Comparison of ENCODE assay signal across 16 cellular contexts in genomic region chr16:58265480-58266052, GRCh38. TPM values are rescaled to one million over a fixed set of nuclear protein-coding genes. Genes with fewer than 3 reads are reported as not detected.
A peak's percentile ranks its signal among the peaks of the same experiment; 100 is the strongest.
DNase-seq lines count a peak whose midpoint lies in the region; ATAC-seq, FAIRE-seq and TF ChIP-seq lines count a peak whose summit lies in the region.
"Had no signal": no experiment of that assay in that cellular context is flagged by ENCODE, and none has a peak within 500 bp of the region (broad histone marks: within the 10 kb centered on the region; RNA-seq: fewer than 3 reads in every experiment).

No MANE protein-coding gene starts in this region.

- FAIRE-seq in small intestine (lab: Jason Lieb, UNC), result no peak

- peak in 73 of 76 experiments; percentile 18 to 93 (median 74) for DNase-seq in HUDEP-2 (lab: John Stamatoyannopoulos, UW; ENCODE audit: unreplicated experiment in 76 of 76)
- no peak for DNase-seq in T-helper 17 cell
- no peak for DNase-seq in foreskin keratinocyte
- DNase-seq in small intestine, result peak; percentile 10
- no peak for DNase-seq in medulla oblongata (ENCODE audit: extremely low spot score)
- DNase-seq in activated T-cell treated with anti-CD3 and anti-CD28 coated beads, Interleukin-2, amount 50 U/mL, for 24 hours, result no peak
- DNase-seq in coronary artery (ENCODE audit: low spot score), result no peak
- DNase-seq in CD1c-positive myeloid dendritic cell (ENCODE audit: extremely low spot score), result no peak
- DNase-seq: NCI-H2227 treated with DMSO at 0.1 percent for 48 hours, tibial artery had no signal

- no peaks in the 10 kb centered on the region for H3K36me3 ChIP-seq in small intestine (ENCODE audit: control insufficient read depth in 2 of 2, insufficient read depth in 2 of 2, low read length in 2 of 2)
- H3K36me3 ChIP-seq: adrenal gland had no signal

- H3K4me3 ChIP-seq in small intestine (ENCODE audit: low read depth in 1 of 2, low read length in 2 of 2) (no peak overlapping the region), coronary artery (no peak overlapping the region)
- H3K4me3 ChIP-seq: adrenal gland, tibial artery had no signal

- H3K4me1 Mint-ChIP-seq in T-helper 17 cell, result peaks cover 16% of the 10 kb centered on the region
- H3K4me1 Mint-ChIP-seq in activated T-cell treated with anti-CD3 and anti-CD28 coated beads, Interleukin-2, amount 50 U/mL, for 24 hours (ENCODE audit: low read depth), result peaks cover 8% of the 10 kb centered on the region

- WGBS in small intestine, 3 donors, result 70 to 79% (median 79%) methylated on average over 13 of the region's 13 CpGs

- H3K27me3 Mint-ChIP-seq in T-helper 17 cell, result peaks cover 20% of the 10 kb centered on the region
- no peaks in the 10 kb centered on the region for H3K27me3 Mint-ChIP-seq in activated T-cell treated with anti-CD3 and anti-CD28 coated beads, Interleukin-2, amount 50 U/mL, for 24 hours
- H3K27me3 Mint-ChIP-seq: CD4-positive, CD25-positive, alpha-beta regulatory T cell had no signal

- H3K9me3 ChIP-seq in T-helper 17 cell (ENCODE audit: control insufficient read depth, low read length, poor library complexity, severe bottlenecking) (no peaks in the 10 kb centered on the region), small intestine (ENCODE audit: control insufficient read depth, low read depth) (no peaks in the 10 kb centered on the region)
- H3K9me3 ChIP-seq: adrenal gland, tibial artery had no signal

- H3K4me1 ChIP-seq in foreskin keratinocyte (peaks cover 10% of the 10 kb centered on the region), small intestine (ENCODE audit: control insufficient read depth in 2 of 2, insufficient read depth in 1 of 2, low read depth in 1 of 2, low read length in 1 of 2) (no peaks in the 10 kb centered on the region)
- H3K4me1 ChIP-seq: tibial artery had no signal

- peak overlapping the region; percentile 47 for H3K27ac Mint-ChIP-seq in T-helper 17 cell
- no peak overlapping the region for H3K27ac Mint-ChIP-seq in activated T-cell treated with anti-CD3 and anti-CD28 coated beads, Interleukin-2, amount 50 U/mL, for 24 hours
- H3K27ac Mint-ChIP-seq: CD4-positive, CD25-positive, alpha-beta regulatory T cell had no signal

- H3K27me3 ChIP-seq in foreskin keratinocyte, result no peaks in the 10 kb centered on the region
- no peaks in the 10 kb centered on the region for H3K27me3 ChIP-seq in small intestine (ENCODE audit: control insufficient read depth in 2 of 2, insufficient read depth in 2 of 2, low read length in 2 of 2)
- H3K27me3 ChIP-seq: adrenal gland, tibial artery had no signal

- H3K4me3 Mint-ChIP-seq in T-helper 17 cell, result no peak overlapping the region
- H3K4me3 Mint-ChIP-seq in activated T-cell treated with anti-CD3 and anti-CD28 coated beads, Interleukin-2, amount 50 U/mL, for 24 hours, result no peak overlapping the region
- H3K4me3 Mint-ChIP-seq: CD4-positive, CD25-positive, alpha-beta regulatory T cell had no signal

- ATAC-seq in T-helper 17 cell (no peak), foreskin keratinocyte (no peak)

- TF ChIP-seq CTCF in foreskin keratinocyte (conservative IDR thresholded peaks at IDR 0.05) (no peak), coronary artery (IDR thresholded peaks at IDR 0.05) (no peak)

- peaks cover 2% of the 10 kb centered on the region for H3K36me3 Mint-ChIP-seq in T-helper 17 cell (ENCODE audit: low read depth)
- H3K36me3 Mint-ChIP-seq in activated T-cell treated with anti-CD3 and anti-CD28 coated beads, Interleukin-2, amount 50 U/mL, for 24 hours (ENCODE audit: low read depth), result no peaks in the 10 kb centered on the region
- H3K36me3 Mint-ChIP-seq: CD4-positive, CD25-positive, alpha-beta regulatory T cell had no signal

- no peaks in the 10 kb centered on the region for H3K9me3 Mint-ChIP-seq in activated T-cell treated with anti-CD3 and anti-CD28 coated beads, Interleukin-2, amount 50 U/mL, for 24 hours
- H3K9me3 Mint-ChIP-seq: CD4-positive, CD25-positive, alpha-beta regulatory T cell had no signal

- H3K27ac ChIP-seq in foreskin keratinocyte (peak overlapping the region; percentile 58), small intestine (ENCODE audit: low read depth in 1 of 2, low read length in 1 of 2) (no peak overlapping the region), coronary artery (no peak overlapping the region)
- H3K27ac ChIP-seq: tibial artery had no signal

RNA-seq across cellular contexts. Expression of gene PRSS54, which starts 29.3 kb away (rescaled TPM):
- not detected for total RNA-seq in T-helper 17 cell
- total RNA-seq in foreskin keratinocyte, result not detected in 2 replicates
- not detected in 2 replicates for polyA plus RNA-seq in foreskin keratinocyte
- not detected for polyA plus RNA-seq in small intestine
- total RNA-seq: adrenal gland; CD4-positive, CD25-positive, alpha-beta regulatory T cell; cerebellum; mucosa of gallbladder; OCI-LY7; pulmonary artery endothelial cell had no signal
- polyA plus RNA-seq: adrenal gland; CD4-positive, CD25-positive, alpha-beta regulatory T cell had no signal

Comparison
In these comparisons a context has a peak if more than half of its experiments do, and no peak if none do; other contexts are left out.
1. DNase-seq: peak in HUDEP-2 (73 of 76) and small intestine (single experiment); none in T-helper 17 cell (0 of 3), foreskin keratinocyte (0 of 2), medulla oblongata (single experiment), activated T-cell treated with anti-CD3 and anti-CD28 coated beads, Interleukin-2, amount 50 U/mL, for 24 hours (single experiment), coronary artery (single experiment) and CD1c-positive myeloid dendritic cell (single experiment).